In genomic region chr1:205627956-205628355, GRCh38 we compare ENCODE assay signal across 18 cellular contexts. TPM values are rescaled to one million over a fixed set of nuclear protein-coding genes. Genes with fewer than 3 reads are reported as not detected.
DNase-seq lines count a peak whose midpoint lies in the region; ATAC-seq and TF ChIP-seq lines count a peak whose summit lies in the region.
"Had no signal": no experiment of that assay in that cellular context is flagged by ENCODE, and none has a peak within 500 bp of the region (broad histone marks: within the 10 kb centered on the region; RNA-seq: fewer than 3 reads in every experiment).

No MANE protein-coding gene starts in this region.

- no peak overlapping the region for H3K27ac ChIP-seq in CD8-positive, alpha-beta T cell (ENCODE audit: low read depth, low read length)
- H3K27ac ChIP-seq: A549, cardiac muscle cell had no signal

- peak overlapping the region; percentile 93 for H3K4me3 Mint-ChIP-seq in activated CD8-positive, alpha-beta T cell treated with anti-CD3 and anti-CD28 coated beads for 36 hours
- no peak overlapping the region for H3K4me3 Mint-ChIP-seq in activated CD8-positive, alpha-beta T cell treated with anti-CD3 and anti-CD28 coated beads, Interleukin-2, amount 10 ng/mL, durations not matched to agents 7 days and 5 days
- peak overlapping the region; percentile 67 for H3K4me3 Mint-ChIP-seq in CD8-positive, alpha-beta T cell
- H3K4me3 Mint-ChIP-seq in activated B cell treated with CpG ODN at 0.5 μM for 24 hours (no peak overlapping the region), immature natural killer cell (no peak overlapping the region)
- H3K4me3 Mint-ChIP-seq: dendritic cell treated with granulocyte-macrophage colony-stimulating factor and Interleukin-4, amounts not matched to agents 40 ng/mL and 50 ng/mL, for 4 days had no signal

- H3K36me3 ChIP-seq in CD8-positive, alpha-beta T cell (ENCODE audit: insufficient read depth, low read length), result no peaks in the 10 kb centered on the region

- no peaks in the 10 kb centered on the region for H3K27me3 ChIP-seq in CD8-positive, alpha-beta T cell (ENCODE audit: insufficient read depth, low read length)
- H3K27me3 ChIP-seq: cardiac muscle cell had no signal

- no peak overlapping the region for H3K4me3 ChIP-seq in CD8-positive, alpha-beta T cell (ENCODE audit: low read depth, low read length)
- H3K4me3 ChIP-seq: A549, cardiac muscle cell had no signal

- H3K4me1 ChIP-seq in CD8-positive, alpha-beta T cell (ENCODE audit: insufficient read depth, low read length), result peaks cover 48% of the 10 kb centered on the region

- no peaks in the 10 kb centered on the region for H3K9me3 Mint-ChIP-seq in activated CD8-positive, alpha-beta T cell treated with anti-CD3 and anti-CD28 coated beads for 36 hours
- H3K9me3 Mint-ChIP-seq in activated CD8-positive, alpha-beta T cell treated with anti-CD3 and anti-CD28 coated beads, Interleukin-2, amount 10 ng/mL, durations not matched to agents 7 days and 5 days (ENCODE audit: insufficient read depth), result no peaks in the 10 kb centered on the region
- no peaks in the 10 kb centered on the region for H3K9me3 Mint-ChIP-seq in CD8-positive, alpha-beta T cell
- H3K9me3 Mint-ChIP-seq in activated B cell treated with CpG ODN at 0.5 μM for 24 hours (no peaks in the 10 kb centered on the region), immature natural killer cell (no peaks in the 10 kb centered on the region)
- H3K9me3 Mint-ChIP-seq: dendritic cell treated with granulocyte-macrophage colony-stimulating factor and Interleukin-4, amounts not matched to agents 40 ng/mL and 50 ng/mL, for 4 days had no signal

- H3K27ac Mint-ChIP-seq in activated CD8-positive, alpha-beta T cell treated with anti-CD3 and anti-CD28 coated beads for 36 hours, result peak overlapping the region; percentile 80
- no peak overlapping the region for H3K27ac Mint-ChIP-seq in activated CD8-positive, alpha-beta T cell treated with anti-CD3 and anti-CD28 coated beads, Interleukin-2, amount 10 ng/mL, durations not matched to agents 7 days and 5 days
- peak overlapping the region; percentile 82 for H3K27ac Mint-ChIP-seq in CD8-positive, alpha-beta T cell
- H3K27ac Mint-ChIP-seq in activated B cell treated with CpG ODN at 0.5 μM for 24 hours, result peak overlapping the region; percentile 96
- peak overlapping the region in 4 of 6 donors; percentile 15 to 78 (median 46) for H3K27ac Mint-ChIP-seq in immature natural killer cell

- H3K36me3 Mint-ChIP-seq in activated CD8-positive, alpha-beta T cell treated with anti-CD3 and anti-CD28 coated beads for 36 hours (ENCODE audit: low read depth), result peaks cover 45% of the 10 kb centered on the region
- peaks cover 53% of the 10 kb centered on the region for H3K36me3 Mint-ChIP-seq in activated CD8-positive, alpha-beta T cell treated with anti-CD3 and anti-CD28 coated beads, Interleukin-2, amount 10 ng/mL, durations not matched to agents 7 days and 5 days (ENCODE audit: low read depth)
- H3K36me3 Mint-ChIP-seq in CD8-positive, alpha-beta T cell, result peaks cover 50% of the 10 kb centered on the region
- H3K36me3 Mint-ChIP-seq in activated B cell treated with CpG ODN at 0.5 μM for 24 hours (ENCODE audit: low read depth) (peaks cover 49% of the 10 kb centered on the region), immature natural killer cell (peaks cover 0 to 5% (median 0%) of the 10 kb centered on the region in 3 donors)

- POLR2A ChIA-PET in activated CD8-positive, alpha-beta T cell treated with anti-CD3 and anti-CD28 coated beads for 36 hours (lab: Charles Lee), result interaction anchor here (0.7 to 1.9 kb wide), 2 partner anchors 27 to 35 kb away, joined by 3 to 5 read pairs; no protein-coding TSS in a partner anchor
- POLR2A ChIA-PET in activated CD8-positive, alpha-beta T cell treated with anti-CD3 and anti-CD28 coated beads, Interleukin-2, amount 10 ng/mL, durations not matched to agents 7 days and 5 days (lab: Charles Lee), result interaction anchor here (1.0 kb wide), 1 partner anchor 33 kb away, joined by 3 read pairs; no protein-coding TSS in a partner anchor
- POLR2A ChIA-PET in CD8-positive, alpha-beta T cell (lab: Charles Lee), result interaction anchor here (0.9 kb wide), 1 partner anchor 36 kb away, joined by 4 read pairs; no protein-coding TSS in a partner anchor
- POLR2A ChIA-PET in activated B cell treated with CpG ODN at 0.5 μM for 24 hours (lab: Charles Lee), result interaction anchor here (0.6 kb wide), 2 partner anchors 34 to 42 kb away, joined by 5 to 6 read pairs; no protein-coding TSS in a partner anchor

- no peaks in the 10 kb centered on the region for H3K27me3 Mint-ChIP-seq in activated CD8-positive, alpha-beta T cell treated with anti-CD3 and anti-CD28 coated beads for 36 hours
- H3K27me3 Mint-ChIP-seq in activated CD8-positive, alpha-beta T cell treated with anti-CD3 and anti-CD28 coated beads, Interleukin-2, amount 10 ng/mL, durations not matched to agents 7 days and 5 days (ENCODE audit: low read depth), result no peaks in the 10 kb centered on the region
- H3K27me3 Mint-ChIP-seq in CD8-positive, alpha-beta T cell (ENCODE audit: low read depth), result no peaks in the 10 kb centered on the region
- H3K27me3 Mint-ChIP-seq in activated B cell treated with CpG ODN at 0.5 μM for 24 hours (no peaks in the 10 kb centered on the region), immature natural killer cell (ENCODE audit: low read depth in 3 of 3) (peaks cover 2 to 9% (median 7%) of the 10 kb centered on the region in 3 donors)
- H3K27me3 Mint-ChIP-seq: dendritic cell treated with granulocyte-macrophage colony-stimulating factor and Interleukin-4, amounts not matched to agents 40 ng/mL and 50 ng/mL, for 4 days had no signal

- H3K9me3 ChIP-seq in CD8-positive, alpha-beta T cell (ENCODE audit: low read length), result no peaks in the 10 kb centered on the region
- H3K9me3 ChIP-seq: A549 had no signal

- peaks cover 59% of the 10 kb centered on the region for H3K4me1 Mint-ChIP-seq in activated CD8-positive, alpha-beta T cell treated with anti-CD3 and anti-CD28 coated beads for 36 hours (ENCODE audit: low read depth)
- H3K4me1 Mint-ChIP-seq in activated CD8-positive, alpha-beta T cell treated with anti-CD3 and anti-CD28 coated beads, Interleukin-2, amount 10 ng/mL, durations not matched to agents 7 days and 5 days (ENCODE audit: low read depth), result peaks cover 64% of the 10 kb centered on the region
- peaks cover 73% of the 10 kb centered on the region for H3K4me1 Mint-ChIP-seq in CD8-positive, alpha-beta T cell (ENCODE audit: low read depth)
- peaks cover 78% of the 10 kb centered on the region for H3K4me1 Mint-ChIP-seq in activated B cell treated with CpG ODN at 0.5 μM for 24 hours
- peaks cover 63 to 83% of the 10 kb centered on the region in 2 donors for H3K4me1 Mint-ChIP-seq in immature natural killer cell

- intact Hi-C loops in activated CD8-positive, alpha-beta T cell treated with anti-CD3 and anti-CD28 coated beads for 36 hours (cut with micrococcal nuclease), result no loop called here
- intact Hi-C loops in CD8-positive, alpha-beta T cell (cut with DNase I, micrococcal nuclease), result no loop called here
- intact Hi-C loops in activated B cell treated with CpG ODN at 0.5 μM for 24 hours (cut with micrococcal nuclease), result no loop called here

- ATAC-seq in activated CD8-positive, alpha-beta T cell treated with anti-CD3 and anti-CD28 coated beads for 36 hours, result no peak
- no peak for ATAC-seq in activated CD8-positive, alpha-beta T cell treated with anti-CD3 and anti-CD28 coated beads, Interleukin-2, amount 10 ng/mL, durations not matched to agents 7 days and 5 days
- no peak for ATAC-seq in CD8-positive, alpha-beta T cell
- ATAC-seq in activated B cell treated with CpG ODN at 0.5 μM for 24 hours (ENCODE audit: low read depth) (no peak), HG02973 (IDR thresholded peaks at IDR 0.05; ENCODE audit: unreplicated experiment) (no peak), GM18511 (IDR thresholded peaks at IDR 0.05; ENCODE audit: unreplicated experiment) (no peak)
- ATAC-seq: A549, left ventricle myocardium superior had no signal

- CTCF ChIA-PET in activated CD8-positive, alpha-beta T cell treated with anti-CD3 and anti-CD28 coated beads for 36 hours (lab: Charles Lee), result interaction anchor here (0.8 to 11.8 kb wide), 5 partner anchors 15 to 36 kb away, joined by 3 to 306 read pairs (median 6); no protein-coding TSS in a partner anchor
- CTCF ChIA-PET in activated CD8-positive, alpha-beta T cell treated with anti-CD3 and anti-CD28 coated beads, Interleukin-2, amount 10 ng/mL, durations not matched to agents 7 days and 5 days (lab: Charles Lee), result interaction anchor here (1.9 to 6.9 kb wide), 3 partner anchors 28 to 36 kb away, joined by 7 to 364 read pairs (median 50); no protein-coding TSS in a partner anchor
- CTCF ChIA-PET in CD8-positive, alpha-beta T cell (lab: Charles Lee), result interaction anchor here (1.2 to 7.9 kb wide), 3 partner anchors 30 to 99 kb away, joined by 3 to 218 read pairs (median 3); no protein-coding TSS in a partner anchor
- CTCF ChIA-PET in activated B cell treated with CpG ODN at 0.5 μM for 24 hours (lab: Charles Lee), result interaction anchor here (3.5 kb wide), 1 partner anchor 36 kb away, joined by 31 read pairs; no protein-coding TSS in a partner anchor

- DNase-seq in activated CD8-positive, alpha-beta T cell treated with anti-CD3 and anti-CD28 coated beads for 36 hours, result no peak
- no peak for DNase-seq in activated CD8-positive, alpha-beta T cell treated with anti-CD3 and anti-CD28 coated beads, Interleukin-2, amount 10 ng/mL, durations not matched to agents 7 days and 5 days
- DNase-seq in CD8-positive, alpha-beta T cell, result no peak
- DNase-seq in activated B cell treated with CpG ODN at 0.5 μM for 24 hours (no peak), immature natural killer cell (no peak), AG08396 (ENCODE audit: low spot score) (no peak)
- DNase-seq: activated effector memory CD4-positive, alpha-beta T cell treated with Interleukin-2 at 50 U/mL for 16 hours; C1 segment of cervical spinal cord; left ventricle myocardium superior; NCI-H748 treated with DMSO at 0.1 percent for 48 hours; nucleus accumbens; retina; SHP77 had no signal

- no peak for TF ChIP-seq CTCF in activated CD8-positive, alpha-beta T cell treated with anti-CD3 and anti-CD28 coated beads for 36 hours (IDR thresholded peaks at IDR 0.05)
- TF ChIP-seq CTCF in CD8-positive, alpha-beta T cell (IDR thresholded peaks at IDR 0.05), result no peak
- TF ChIP-seq CTCF in activated B cell treated with CpG ODN at 0.5 μM for 24 hours (IDR thresholded peaks at IDR 0.05), result no peak

RNA-seq across cellular contexts. Expression of gene ELK4, which starts 3.9 kb away (rescaled TPM):
- total RNA-seq in activated CD8-positive, alpha-beta T cell treated with anti-CD3 and anti-CD28 coated beads for 36 hours, result 10 to 100 TPM; 61.5 to 62.1 TPM
- 10 to 100 TPM; 95.2 to 97.5 TPM for total RNA-seq in activated CD8-positive, alpha-beta T cell treated with anti-CD3 and anti-CD28 coated beads, Interleukin-2, amount 10 ng/mL, durations not matched to agents 7 days and 5 days
- 100 to 1,000 TPM; 142 to 147 TPM for total RNA-seq in CD8-positive, alpha-beta T cell
- total RNA-seq in activated B cell treated with CpG ODN at 0.5 μM for 24 hours, result 130 and 141 TPM in 2 replicates
- polyA plus RNA-seq in immature natural killer cell, result 1 to 10 TPM; 2.8 to 5.7 (median 3.0) TPM

RNA-seq across cellular contexts. Expression of gene SLC45A3, which starts 52.4 kb away (rescaled TPM):
- total RNA-seq in activated CD8-positive, alpha-beta T cell treated with anti-CD3 and anti-CD28 coated beads for 36 hours, result under 1 TPM; 0.38 to 0.65 TPM
- under 1 TPM; 0.18 to 0.21 TPM for total RNA-seq in activated CD8-positive, alpha-beta T cell treated with anti-CD3 and anti-CD28 coated beads, Interleukin-2, amount 10 ng/mL, durations not matched to agents 7 days and 5 days
- under 1 TPM in 1 of 2 experiments, not detected in 1; 0.16 TPM for total RNA-seq in CD8-positive, alpha-beta T cell
- total RNA-seq in activated B cell treated with CpG ODN at 0.5 μM for 24 hours, result 6.9 and 7.4 TPM in 2 replicates
- not detected for polyA plus RNA-seq in immature natural killer cell

Comparison
In these comparisons a context has a peak if more than half of its experiments do, and no peak if none do; other contexts are left out.
1. H3K4me3 Mint-ChIP-seq: peak in activated CD8-positive, alpha-beta T cell treated with anti-CD3 and anti-CD28 coated beads for 36 hours (single experiment) and CD8-positive, alpha-beta T cell (single experiment); none in activated CD8-positive, alpha-beta T cell treated with anti-CD3 and anti-CD28 coated beads, Interleukin-2, amount 10 ng/mL, durations not matched to agents 7 days and 5 days (single experiment), activated B cell treated with CpG ODN at 0.5 μM for 24 hours (single experiment) and immature natural killer cell (0 of 5).